In the genomic region with DNA sequence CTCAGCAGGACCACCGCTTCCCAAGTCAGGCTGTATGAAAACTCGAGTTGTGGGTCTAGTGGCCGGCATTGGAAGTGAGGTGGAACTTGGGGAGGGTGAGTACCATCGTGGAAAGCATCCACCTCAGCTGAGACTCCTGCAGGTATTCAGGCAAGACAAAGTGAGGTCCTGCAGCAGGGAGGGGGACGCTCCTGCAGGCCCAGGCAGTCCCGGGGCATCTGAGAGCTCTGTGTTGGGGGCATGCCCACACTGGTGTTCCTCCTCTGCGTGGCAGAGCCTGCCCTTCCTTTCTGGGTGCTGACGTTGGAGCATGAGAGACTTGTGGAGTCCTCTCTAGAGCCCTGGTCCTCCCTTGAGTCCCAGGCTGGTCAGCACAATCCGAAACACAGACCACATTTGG, we compare ENCODE assay signal across 16 cellular contexts.
DNase-seq lines count a peak whose midpoint lies in the region; ATAC-seq and TF ChIP-seq lines count a peak whose summit lies in the region.
"Had no signal": no experiment of that assay in that cellular context is flagged by ENCODE, and none has a peak within 500 bp of the region (broad histone marks: within the 10 kb centered on the region; RNA-seq: fewer than 3 reads in every experiment).

No MANE protein-coding gene starts in this region.

- CTCF ChIA-PET in mammary epithelial cell (lab: Charles Lee; ENCODE audit: low non-redundant PET), result no interaction called here
- CTCF ChIA-PET in activated B cell treated with CpG ODN at 0.5 μM for 24 hours (lab: Charles Lee), result no interaction called here
- CTCF ChIA-PET in activated CD8-positive, alpha-beta memory T cell treated with anti-CD3 and anti-CD28 coated beads, Interleukin-2, amount 10 ng/mL, durations not matched to agents 7 days and 5 days (lab: Charles Lee), result no interaction called here

- TF ChIP-seq EP300 in suprapubic skin (IDR thresholded peaks at IDR 0.05), result no peak

- peak; percentile 15 to 24 for DNase-seq in breast epithelium (ENCODE audit: low spot score in 2 of 2)
- no peak for DNase-seq in mammary epithelial cell
- DNase-seq in activated B cell treated with CpG ODN at 0.5 μM for 24 hours, result peak; percentile 1
- no peak for DNase-seq in neuronal stem cell (ENCODE audit: low spot score)
- peak; percentile 33 to 60 for DNase-seq in suprapubic skin (ENCODE audit: low spot score in 2 of 2)
- no peak for DNase-seq in activated CD8-positive, alpha-beta memory T cell treated with anti-CD3 and anti-CD28 coated beads, Interleukin-2, amount 10 ng/mL, durations not matched to agents 7 days and 5 days
- no peak for DNase-seq in activated naive CD4-positive, alpha-beta T cell treated with anti-CD3 and anti-CD28 coated beads, Interleukin-2, amount 50 U/mL, for 16 hours
- no peak for DNase-seq in HCEC 1CT
- DNase-seq: BE2C; CD8-positive, alpha-beta memory T cell; DMS53; GF-D8; HFFc6 had no signal

- H2BK15ac ChIP-seq in neuronal stem cell (ENCODE audit: low read length), result no peak overlapping the region

- no peak overlapping the region for H4K91ac ChIP-seq in neuronal stem cell (ENCODE audit: low read depth, low read length, poor library complexity)

- H3K4me3 ChIP-seq in breast epithelium (no peak overlapping the region), mammary epithelial cell (replicated peaks in 1 of 3; ENCODE audit: insufficient read depth in 1 of 3, low read depth in 2 of 3, low read length in 3 of 3) (no peak overlapping the region), neuronal stem cell (ENCODE audit: low read length in 2 of 2) (no peak overlapping the region), suprapubic skin (no peak overlapping the region)
- H3K4me3 ChIP-seq: HAP-1 had no signal

- H3K4me3 Mint-ChIP-seq in activated B cell treated with CpG ODN at 0.5 μM for 24 hours, result no peak overlapping the region
- no peak overlapping the region for H3K4me3 Mint-ChIP-seq in activated CD8-positive, alpha-beta memory T cell treated with anti-CD3 and anti-CD28 coated beads, Interleukin-2, amount 10 ng/mL, durations not matched to agents 7 days and 5 days
- H3K4me3 Mint-ChIP-seq: CD8-positive, alpha-beta memory T cell; HFFc6 had no signal

- no peaks in the 10 kb centered on the region for H3K79me2 ChIP-seq in mammary epithelial cell (ENCODE audit: insufficient read depth, low read length)

- no peaks in the 10 kb centered on the region for H3K36me3 Mint-ChIP-seq in activated B cell treated with CpG ODN at 0.5 μM for 24 hours (ENCODE audit: low read depth)
- no peaks in the 10 kb centered on the region for H3K36me3 Mint-ChIP-seq in activated CD8-positive, alpha-beta memory T cell treated with anti-CD3 and anti-CD28 coated beads, Interleukin-2, amount 10 ng/mL, durations not matched to agents 7 days and 5 days
- H3K36me3 Mint-ChIP-seq: CD8-positive, alpha-beta memory T cell had no signal

- intact Hi-C loops in breast epithelium (cut with DNase I; ENCODE audit: low total_unique reads) (no loop called here), mammary epithelial cell (cut with micrococcal nuclease) (no loop called here), activated B cell treated with CpG ODN at 0.5 μM for 24 hours (cut with micrococcal nuclease) (no loop called here)

- H3K27me3 ChIP-seq in breast epithelium (peaks cover 0 to 11% of the 10 kb centered on the region in 2 donors), mammary epithelial cell (ENCODE audit: insufficient read depth, low read length) (no peaks in the 10 kb centered on the region), neuronal stem cell (ENCODE audit: control insufficient read depth in 3 of 3, insufficient read depth in 3 of 3, low read depth in 1 of 3, low read length in 3 of 3) (no peaks in the 10 kb centered on the region), suprapubic skin (peaks cover 25% of the 10 kb centered on the region)
- H3K27me3 ChIP-seq: BE2C had no signal

- H2BK120ac ChIP-seq in neuronal stem cell (ENCODE audit: low read depth, low read length), result no peak overlapping the region

- H3K4ac ChIP-seq in neuronal stem cell (ENCODE audit: low read length), result no peak overlapping the region

- no peak overlapping the region for H3K27ac Mint-ChIP-seq in activated B cell treated with CpG ODN at 0.5 μM for 24 hours
- H3K27ac Mint-ChIP-seq in activated CD8-positive, alpha-beta memory T cell treated with anti-CD3 and anti-CD28 coated beads, Interleukin-2, amount 10 ng/mL, durations not matched to agents 7 days and 5 days, result no peak overlapping the region
- H3K27ac Mint-ChIP-seq: CD8-positive, alpha-beta memory T cell; HFFc6 had no signal

- no peak overlapping the region for H2BK5ac ChIP-seq in neuronal stem cell (ENCODE audit: low read length)

- no peak overlapping the region for H2AFZ ChIP-seq in mammary epithelial cell (ENCODE audit: low read depth, low read length)
- no peak overlapping the region for H2AFZ ChIP-seq in neuronal stem cell (ENCODE audit: low read length)

- POLR2A ChIA-PET in activated B cell treated with CpG ODN at 0.5 μM for 24 hours (lab: Charles Lee), result no interaction called here

- peak overlapping the region; percentile 25 for H3K18ac ChIP-seq in neuronal stem cell (ENCODE audit: low read length)

- TF ChIP-seq CTCF in breast epithelium (IDR thresholded peaks at IDR 0.05) (no peak), mammary epithelial cell (conservative IDR thresholded peaks at IDR 0.05 in 1 of 2, IDR thresholded peaks at IDR 0.05 in 1 of 2; ENCODE audit: extremely low read depth in 1 of 2, insufficient read depth in 1 of 2, low read depth in 1 of 2, low read length in 2 of 2) (no peak), activated B cell treated with CpG ODN at 0.5 μM for 24 hours (IDR thresholded peaks at IDR 0.05) (no peak), suprapubic skin (IDR thresholded peaks at IDR 0.05) (no peak)

- H3K4me2 ChIP-seq in mammary epithelial cell (ENCODE audit: insufficient read depth, low read depth, low read length) (no peak overlapping the region), neuronal stem cell (ENCODE audit: insufficient read depth, low read length, poor library complexity, severe bottlenecking) (no peak overlapping the region)

- no peak overlapping the region for H3K14ac ChIP-seq in neuronal stem cell (ENCODE audit: low read length)

- H3K36me3 ChIP-seq in breast epithelium (no peaks in the 10 kb centered on the region), mammary epithelial cell (ENCODE audit: insufficient read depth, low read length) (no peaks in the 10 kb centered on the region), neuronal stem cell (replicated peaks in 1 of 2; ENCODE audit: control insufficient read depth in 2 of 2, insufficient read depth in 2 of 2, low read length in 2 of 2) (no peaks in the 10 kb centered on the region), suprapubic skin (no peaks in the 10 kb centered on the region)
- H3K36me3 ChIP-seq: BE2C, HAP-1 had no signal

- H3K27me3 Mint-ChIP-seq in activated B cell treated with CpG ODN at 0.5 μM for 24 hours, result peaks cover 6% of the 10 kb centered on the region
- H3K27me3 Mint-ChIP-seq in activated CD8-positive, alpha-beta memory T cell treated with anti-CD3 and anti-CD28 coated beads, Interleukin-2, amount 10 ng/mL, durations not matched to agents 7 days and 5 days, result peaks cover 12% of the 10 kb centered on the region

- no peaks in the 10 kb centered on the region for H3K9me3 ChIP-seq in breast epithelium
- H3K9me3 ChIP-seq in mammary epithelial cell (replicated peaks; ENCODE audit: insufficient read depth, low read length), result peaks cover 27% of the 10 kb centered on the region
- H3K9me3 ChIP-seq in neuronal stem cell (replicated peaks in 1 of 2; ENCODE audit: control insufficient read depth in 2 of 2, insufficient read depth in 1 of 2, low read depth in 1 of 2, low read length in 2 of 2), result peaks cover 0 to 18% of the 10 kb centered on the region in 2 donors
- H3K9me3 ChIP-seq in suprapubic skin, result no peaks in the 10 kb centered on the region
- H3K9me3 ChIP-seq: BE2C, Caco-2, HAP-1 had no signal

- H3K9ac ChIP-seq in mammary epithelial cell (ENCODE audit: insufficient read depth, low read length), result no peak overlapping the region
- no peak overlapping the region for H3K9ac ChIP-seq in neuronal stem cell (ENCODE audit: low read depth, low read length, poor library complexity)

- no peak overlapping the region for H2AK5ac ChIP-seq in neuronal stem cell (ENCODE audit: low read depth, low read length)

- WGBS in mammary epithelial cell (ENCODE audit: low coverage, missing lambda C conversion rate), result 50% methylated on average over 3 of the region's 9 CpGs
- no CpG with 5 or more reads among the region's 9 CpGs for WGBS in neuronal stem cell (ENCODE audit: extremely low coverage in 2 of 2, insufficient read length in 2 of 2, insufficient replicate concordance in 1 of 2), 2 donors
- 67% methylated on average over 9 of the region's 9 CpGs for WGBS in suprapubic skin

- H4K20me1 ChIP-seq in mammary epithelial cell (ENCODE audit: insufficient read depth, low read length), result no peaks in the 10 kb centered on the region

- H3K27ac ChIP-seq in breast epithelium (no peak overlapping the region), mammary epithelial cell (ENCODE audit: insufficient read depth, low read depth, low read length) (no peak overlapping the region), neuronal stem cell (replicated peaks; ENCODE audit: low read length) (no peak overlapping the region), suprapubic skin (no peak overlapping the region)
- H3K27ac ChIP-seq: C4-2B had no signal

- no peaks in the 10 kb centered on the region for H3K4me1 Mint-ChIP-seq in activated B cell treated with CpG ODN at 0.5 μM for 24 hours
- no peaks in the 10 kb centered on the region for H3K4me1 Mint-ChIP-seq in activated CD8-positive, alpha-beta memory T cell treated with anti-CD3 and anti-CD28 coated beads, Interleukin-2, amount 10 ng/mL, durations not matched to agents 7 days and 5 days
- H3K4me1 Mint-ChIP-seq: CD8-positive, alpha-beta memory T cell had no signal

- H3K23ac ChIP-seq in neuronal stem cell (ENCODE audit: low read depth, low read length, poor library complexity), result peak overlapping the region; percentile 9

- H3K79me1 ChIP-seq in neuronal stem cell (ENCODE audit: low read depth, low read length), result no peaks in the 10 kb centered on the region

- ATAC-seq in activated B cell treated with CpG ODN at 0.5 μM for 24 hours (ENCODE audit: low read depth), result no peak
- ATAC-seq in activated CD8-positive, alpha-beta memory T cell treated with anti-CD3 and anti-CD28 coated beads, Interleukin-2, amount 10 ng/mL, durations not matched to agents 7 days and 5 days, result no peak

- no peaks in the 10 kb centered on the region for H3K9me3 Mint-ChIP-seq in activated B cell treated with CpG ODN at 0.5 μM for 24 hours
- H3K9me3 Mint-ChIP-seq in activated CD8-positive, alpha-beta memory T cell treated with anti-CD3 and anti-CD28 coated beads, Interleukin-2, amount 10 ng/mL, durations not matched to agents 7 days and 5 days (ENCODE audit: low read depth), result no peaks in the 10 kb centered on the region
- H3K9me3 Mint-ChIP-seq: CD8-positive, alpha-beta memory T cell had no signal

- H2BK12ac ChIP-seq in neuronal stem cell (ENCODE audit: low read length), result no peak overlapping the region

- in situ Hi-C loops in mammary epithelial cell (cut with MboI; ENCODE audit: low sequenced_read_pairs in 2 of 2), result no loop called here

- H4K8ac ChIP-seq in neuronal stem cell (ENCODE audit: low read depth, low read length), result peak overlapping the region; percentile 78

- no TSS peak for BruUV-seq in mammary epithelial cell (replicated peaks; lab: Mats Ljungman, UMichigan)

- H3K4me1 ChIP-seq in breast epithelium, result no peaks in the 10 kb centered on the region
- H3K4me1 ChIP-seq in mammary epithelial cell (ENCODE audit: insufficient read depth, low read length), result no peaks in the 10 kb centered on the region
- H3K4me1 ChIP-seq in neuronal stem cell (ENCODE audit: control insufficient read depth in 2 of 2, insufficient read depth in 1 of 2, low read depth in 1 of 2, low read length in 2 of 2), result peaks cover 3 to 15% of the 10 kb centered on the region in 2 donors
- H3K4me1 ChIP-seq in suprapubic skin, result no peaks in the 10 kb centered on the region
- H3K4me1 ChIP-seq: BE2C, Caco-2, HAP-1 had no signal

- dilution Hi-C loops in mammary epithelial cell (cut with HindIII; ENCODE audit: low sequenced_read_pairs), result no loop called here

- TF ChIP-seq POLR2A in breast epithelium (IDR thresholded peaks at IDR 0.05) (no peak), suprapubic skin (IDR thresholded peaks at IDR 0.05) (no peak)

Comparison
In these comparisons a context has a peak if more than half of its experiments do, and no peak if none do; other contexts are left out.
1. DNase-seq: peak in breast epithelium (2 of 2), activated B cell treated with CpG ODN at 0.5 μM for 24 hours (single experiment) and suprapubic skin (2 of 2); none in mammary epithelial cell (single experiment), neuronal stem cell (single experiment), activated CD8-positive, alpha-beta memory T cell treated with anti-CD3 and anti-CD28 coated beads, Interleukin-2, amount 10 ng/mL, durations not matched to agents 7 days and 5 days (single experiment), activated naive CD4-positive, alpha-beta T cell treated with anti-CD3 and anti-CD28 coated beads, Interleukin-2, amount 50 U/mL, for 16 hours (single experiment) and HCEC 1CT (single experiment).